17 cellular contexts compared by ENCODE assay signal in the genomic region with DNA sequence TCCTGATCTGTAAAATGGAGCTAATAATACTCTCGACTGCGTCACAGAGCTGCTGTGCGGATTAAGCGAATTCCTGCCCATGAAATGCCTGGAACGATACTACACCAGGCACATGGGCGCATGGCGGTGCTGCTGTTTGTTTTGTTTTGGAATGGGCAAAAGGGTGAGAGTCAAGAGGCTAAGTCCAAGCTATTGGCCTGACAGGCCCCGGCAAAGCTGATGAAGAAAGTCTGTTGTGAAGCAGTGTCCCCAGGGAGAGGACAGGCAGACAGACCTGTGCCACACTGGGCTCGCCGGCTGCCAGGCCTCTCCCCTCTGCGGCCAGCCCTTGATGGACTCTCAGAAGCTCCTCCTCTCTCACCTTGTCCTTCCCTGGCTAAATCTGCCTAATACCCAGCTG. TPM values are rescaled to one million over a fixed set of nuclear protein-coding genes. Genes with fewer than 3 reads are reported as not detected.
DNase-seq lines count a peak whose midpoint lies in the region; ATAC-seq and TF ChIP-seq lines count a peak whose summit lies in the region.
"Had no signal": no experiment of that assay in that cellular context is flagged by ENCODE, and none has a peak within 500 bp of the region (broad histone marks: within the 10 kb centered on the region; RNA-seq: fewer than 3 reads in every experiment).

No MANE protein-coding gene starts in this region.

- intact Hi-C loops in Right ventricle myocardium superior (cut with DNase I): no loop called here
- intact Hi-C loops in upper lobe of right lung (cut with DNase I): no loop called here

- H3K36me3 ChIP-seq in right atrium auricular region: no peaks in the 10 kb centered on the region
- no peaks in the 10 kb centered on the region for H3K36me3 ChIP-seq in osteoblast (ENCODE audit: insufficient read depth, low read length)
- no peaks in the 10 kb centered on the region for H3K36me3 ChIP-seq in upper lobe of right lung
- H3K36me3 ChIP-seq in WERI-Rb-1: no peaks in the 10 kb centered on the region

- H3K79me2 ChIP-seq in osteoblast (ENCODE audit: insufficient read depth, low read length): no peaks in the 10 kb centered on the region

- TF ChIP-seq CTCF in right atrium auricular region (IDR thresholded peaks at IDR 0.05) (no peak), osteoblast (IDR thresholded peaks at IDR 0.05; ENCODE audit: extremely low read depth, low read depth, low read length) (no peak), upper lobe of right lung (IDR thresholded peaks at IDR 0.05) (no peak), GM20000 (IDR thresholded peaks at IDR 0.05; ENCODE audit: extremely low read depth, missing control alignments) (no peak), WERI-Rb-1 (IDR thresholded peaks at IDR 0.05; ENCODE audit: low read depth, low read length) (no peak)

- H3K4me1 ChIP-seq in right atrium auricular region: peaks cover 0 to 39% of the 10 kb centered on the region in 2 donors
- H3K4me1 ChIP-seq in osteoblast (ENCODE audit: insufficient read depth, low read length): no peaks in the 10 kb centered on the region
- no peaks in the 10 kb centered on the region for H3K4me1 ChIP-seq in upper lobe of right lung

- H3K27me3 ChIP-seq in right atrium auricular region (no peaks in the 10 kb centered on the region), osteoblast (ENCODE audit: insufficient read depth, low read length) (no peaks in the 10 kb centered on the region), upper lobe of right lung (no peaks in the 10 kb centered on the region), WERI-Rb-1 (ENCODE audit: insufficient read depth, low read depth, severe bottlenecking) (no peaks in the 10 kb centered on the region)

- H3K4me2 ChIP-seq in osteoblast (ENCODE audit: insufficient read depth, low read length): no peak overlapping the region

- ATAC-seq in Right ventricle myocardium superior (ENCODE audit: poor library complexity) (peak; percentile 66), upper lobe of right lung (peak; percentile 73)

- no peaks in the 10 kb centered on the region for H4K20me1 ChIP-seq in osteoblast (ENCODE audit: insufficient read depth, low read length)

- no peaks in the 10 kb centered on the region for H3K9me3 ChIP-seq in right atrium auricular region
- no peaks in the 10 kb centered on the region for H3K9me3 ChIP-seq in osteoblast (ENCODE audit: low read depth, low read length)
- no peaks in the 10 kb centered on the region for H3K9me3 ChIP-seq in upper lobe of right lung
- peaks cover 4% of the 10 kb centered on the region for H3K9me3 ChIP-seq in WERI-Rb-1 (ENCODE audit: severe bottlenecking)

- H3K4me3 ChIP-seq in right atrium auricular region (no peak overlapping the region), osteoblast (ENCODE audit: insufficient read depth, low read length) (no peak overlapping the region), upper lobe of right lung (no peak overlapping the region), WERI-Rb-1 (ENCODE audit: low read depth, low read length) (no peak overlapping the region)

- H2AFZ ChIP-seq in osteoblast (ENCODE audit: low read length): no peak overlapping the region

- H3K27ac ChIP-seq in right atrium auricular region: peak overlapping the region; percentile 75 to 87
- no peak overlapping the region for H3K27ac ChIP-seq in osteoblast (ENCODE audit: low read depth, low read length)
- H3K27ac ChIP-seq in upper lobe of right lung: no peak overlapping the region
- H3K27ac ChIP-seq in WERI-Rb-1: no peak overlapping the region

- DNase-seq in Right ventricle myocardium superior: peak; percentile 63
- no peak for DNase-seq in right atrium auricular region (ENCODE audit: low spot score)
- DNase-seq in osteoblast (ENCODE audit: insufficient read length, low spot score, missing footprints): peak; percentile 65
- DNase-seq in upper lobe of right lung: no peak
- DNase-seq in GM20000 (ENCODE audit: low spot score): no peak
- no peak for DNase-seq in WERI-Rb-1
- no peak for DNase-seq in NCI-H1417 treated with DMSO at 0.1 percent for 48 hours (lab: John Stamatoyannopoulos, UW)
- DNase-seq: Calu3; CD4-positive, CD25-positive, alpha-beta regulatory T cell; DMS53; H9; Kasumi-1; NCI-H1105; NCI-H187 treated with DMSO at 0.1 percent for 48 hours; NCI-H345; NCI-H526; SIG-M5 had no signal

RNA-seq across cellular contexts. Expression of gene RASD1, which starts 31.3 kb away (rescaled TPM):
- total RNA-seq in Right ventricle myocardium superior (39.8 TPM), right atrium auricular region (100 to 1,000 TPM in 1 of 2 donors, 10 to 100 TPM in 1; 37.9 to 131 TPM), osteoblast (13.8 and 14.7 TPM in 2 replicates), upper lobe of right lung (39.2 TPM)
- total RNA-seq: Calu3 had no signal

RNA-seq across cellular contexts. Expression of gene MED9, which starts 50.7 kb away (rescaled TPM):
- total RNA-seq in Right ventricle myocardium superior (37.5 TPM), right atrium auricular region (10 to 100 TPM; 36.7 to 41.0 TPM), osteoblast (15.6 and 17.0 TPM in 2 replicates), upper lobe of right lung (13.8 TPM)

Comparison
In these comparisons a context has a peak if more than half of its experiments do, and no peak if none do; other contexts are left out.
1. DNase-seq: peak in Right ventricle myocardium superior (single experiment) and osteoblast (single experiment); none in right atrium auricular region (single experiment), upper lobe of right lung (single experiment), GM20000 (single experiment), WERI-Rb-1 (single experiment) and NCI-H1417 treated with DMSO at 0.1 percent for 48 hours (single experiment).
2. H3K27ac ChIP-seq: peak in right atrium auricular region (2 of 2); none in osteoblast (single experiment), upper lobe of right lung (single experiment) and WERI-Rb-1 (single experiment).